ENCODE assay signal across 7 cellular contexts in genomic region chr5:126801992-126802294, GRCh38. TPM values are rescaled to one million over a fixed set of nuclear protein-coding genes. Genes with fewer than 3 reads are reported as not detected.
DNase-seq lines count a peak whose midpoint lies in the region; ATAC-seq and FAIRE-seq lines count a peak whose summit lies in the region.

No MANE protein-coding gene starts in this region.

- no peak for ATAC-seq in HG02678 (IDR thresholded peaks at IDR 0.05; ENCODE audit: unreplicated experiment)

- in situ Hi-C loops in G401 (cut with HindIII; ENCODE audit: low sequenced_read_pairs) = no loop called here

- DNase-seq in G401 (ENCODE audit: low spot score) (peak; percentile 51), H4 (ENCODE audit: low spot score) (peak; percentile 30), left kidney (ENCODE audit: low read depth, low spot score) (peak; percentile 24), HTR-8/SVneo (ENCODE audit: insufficient read length, low spot score) (no peak), D341Med (ENCODE audit: low spot score) (no peak)

- FAIRE-seq in TTC549 (lab: Jason Lieb, UNC) = peak; percentile 68
- FAIRE-seq in HTR-8/SVneo (lab: Jason Lieb, UNC) = no peak

RNA-seq across cellular contexts. Expression of gene LMNB1, which starts 25.0 kb away (rescaled TPM):
- 167 and 250 TPM in 2 replicates for total RNA-seq in G401 (2014; rRNA removed; shearing (Covaris generic))
- total RNA-seq in H4 (2014; rRNA removed; shearing (Covaris generic)) = 138 and 151 TPM in 2 replicates

Comparison
In these comparisons a context has a peak if more than half of its experiments do, and no peak if none do; other contexts are left out.
1. DNase-seq: peak in G401 (single experiment), H4 (single experiment) and left kidney (single experiment); none in HTR-8/SVneo (single experiment) and D341Med (single experiment).